Comparison of ENCODE assay signal across 22 cellular contexts in the genomic region with DNA sequence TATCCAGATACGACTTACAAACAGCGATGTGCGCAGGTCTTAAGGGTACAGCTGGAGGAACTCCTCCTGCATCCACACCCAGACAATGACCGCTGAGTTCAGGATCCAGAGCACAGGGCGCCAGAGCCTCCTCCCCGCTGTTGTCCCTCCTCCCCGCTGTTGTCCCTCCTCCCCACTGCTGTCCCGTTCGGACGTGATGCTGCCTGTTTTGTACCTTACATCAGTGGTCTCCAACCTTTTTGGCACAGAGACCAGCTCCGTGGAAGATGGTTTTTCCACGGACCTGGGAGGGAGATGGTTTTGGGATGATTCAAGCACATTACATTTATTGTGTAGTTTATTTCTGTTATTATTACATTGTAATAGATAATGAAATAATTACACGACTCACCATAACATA.
"Had no signal": no experiment of that assay in that cellular context is flagged by ENCODE, and none has a peak within 500 bp of the region (broad histone marks: within the 10 kb centered on the region; RNA-seq: fewer than 3 reads in every experiment).

No MANE protein-coding gene starts in this region.

- H3K4me1 Mint-ChIP-seq: mesothelial cell of epicardium had no signal

- H3K9me3 ChIP-seq: lower lobe of right lung, mucosa of descending colon had no signal

- H3K27ac Mint-ChIP-seq: mesothelial cell of epicardium had no signal

- FAIRE-seq: colon, endothelial cell of umbilical vein, frontal cortex, islet of Langerhans, keratinocyte had no signal

- ATAC-seq: foreskin keratinocyte, gastroesophageal sphincter, heart right ventricle, left cardiac atrium, left lung, left ventricle myocardium superior, lower lobe of right lung, mucosa of descending colon had no signal

- H3K27ac ChIP-seq: coronary artery, dorsolateral prefrontal cortex, esophagus muscularis mucosa, foreskin keratinocyte, gastroesophageal sphincter, heart right ventricle, left lung, lower lobe of right lung had no signal

- H3K27me3 ChIP-seq: dorsolateral prefrontal cortex had no signal

- H3K4me3 Mint-ChIP-seq: mesothelial cell of epicardium had no signal

- H3K36me3 ChIP-seq: esophagus muscularis mucosa, gastroesophageal sphincter, heart right ventricle, left lung, lower lobe of right lung had no signal

- H3K4me3 ChIP-seq: coronary artery, dorsolateral prefrontal cortex, esophagus muscularis mucosa, gastroesophageal sphincter, heart right ventricle, left lung, lower lobe of right lung, mucosa of descending colon had no signal

- H3K4me1 ChIP-seq: esophagus muscularis mucosa, foreskin keratinocyte, gastroesophageal sphincter, heart right ventricle, left lung, lower lobe of right lung had no signal

- H3K36me3 Mint-ChIP-seq: mesothelial cell of epicardium had no signal

- DNase-seq: dermis blood vessel endothelial cell; effector CD4-positive, alpha-beta T cell; effector memory CD4-positive, alpha-beta T cell; foreskin keratinocyte; heart right ventricle; hippocampal formation; left cardiac atrium; left ventricle myocardium superior; lower lobe of right lung; mesenchymal stem cell had no signal
